13 cellular contexts compared by ENCODE assay signal in the genomic region with DNA sequence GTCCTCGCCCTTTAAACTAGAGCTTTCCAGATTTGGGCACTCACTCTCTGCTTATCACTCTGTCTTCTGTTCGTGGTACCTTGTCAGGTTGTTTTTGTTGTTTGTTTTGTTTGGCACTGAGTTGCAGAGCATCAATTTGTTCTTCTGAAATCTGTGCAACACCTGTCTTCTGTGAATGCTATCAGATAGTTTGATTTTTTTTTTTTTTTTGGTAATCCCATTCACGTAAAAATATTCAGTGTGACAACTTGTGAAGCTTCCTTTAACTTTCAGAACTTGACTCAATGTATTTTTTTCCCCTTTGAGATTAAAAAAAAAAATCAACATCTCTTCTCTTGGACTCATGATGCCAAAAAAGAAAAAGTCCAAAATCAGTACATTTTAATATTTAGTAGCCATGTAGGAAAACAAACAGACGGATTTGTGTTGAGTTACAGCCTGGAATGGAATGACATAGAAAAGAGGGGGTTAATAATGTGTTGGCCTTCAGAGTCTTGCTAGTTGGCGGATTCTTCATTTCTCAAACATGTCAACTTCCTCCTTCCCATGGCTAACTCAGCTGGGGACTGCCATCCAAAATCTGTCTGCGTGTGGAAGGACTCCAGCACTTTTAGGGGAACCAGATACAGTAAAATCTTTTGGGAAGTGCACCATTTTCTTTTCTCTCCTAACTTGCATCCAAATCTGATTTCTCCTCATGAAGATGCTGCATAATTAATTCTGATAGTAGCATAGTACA. TPM values are rescaled to one million over a fixed set of nuclear protein-coding genes. Genes with fewer than 3 reads are reported as not detected.
DNase-seq lines count a peak whose midpoint lies in the region; ATAC-seq, FAIRE-seq and TF ChIP-seq lines count a peak whose summit lies in the region.
"Had no signal": no experiment of that assay in that cellular context is flagged by ENCODE, and none has a peak within 500 bp of the region (broad histone marks: within the 10 kb centered on the region; RNA-seq: fewer than 3 reads in every experiment).

No MANE protein-coding gene starts in this region.

- peaks cover 4% of the 10 kb centered on the region for H3K4me1 ChIP-seq in mucosa of descending colon (ENCODE audit: low read depth)
- H3K4me1 ChIP-seq: SJCRH30 had no signal

- no peak for ATAC-seq in stimulated activated naive CD8-positive, alpha-beta T cell treated with anti-CD3 and anti-CD28 coated beads, Interleukin-15, Interleukin-2, amounts not matched to agents 100 U/mL and 50 U/mL, for 24 hours
- ATAC-seq in naive thymus-derived CD8-positive, alpha-beta T cell = no peak
- ATAC-seq in mucosa of descending colon (no peak), GM18858 (IDR thresholded peaks at IDR 0.05; ENCODE audit: unreplicated experiment) (no peak)

- H3K9me3 Mint-ChIP-seq in stimulated activated naive CD8-positive, alpha-beta T cell treated with anti-CD3 and anti-CD28 coated beads, Interleukin-15, Interleukin-2, amounts not matched to agents 100 ng/mL and 50 ng/mL, for 24 hours = no peaks in the 10 kb centered on the region
- peaks cover 0 to 2% (median 0%) of the 10 kb centered on the region in 9 donors for H3K9me3 Mint-ChIP-seq in naive thymus-derived CD8-positive, alpha-beta T cell

- H3K27me3 Mint-ChIP-seq in stimulated activated naive CD8-positive, alpha-beta T cell treated with anti-CD3 and anti-CD28 coated beads, Interleukin-15, Interleukin-2, amounts not matched to agents 100 ng/mL and 50 ng/mL, for 24 hours = peaks cover 78% of the 10 kb centered on the region
- H3K27me3 Mint-ChIP-seq in naive thymus-derived CD8-positive, alpha-beta T cell = peaks cover 24 to 75% (median 49%) of the 10 kb centered on the region in 5 donors

- peaks cover 10% of the 10 kb centered on the region for H3K4me1 Mint-ChIP-seq in stimulated activated naive CD8-positive, alpha-beta T cell treated with anti-CD3 and anti-CD28 coated beads, Interleukin-15, Interleukin-2, amounts not matched to agents 100 ng/mL and 50 ng/mL, for 24 hours (ENCODE audit: low read depth)
- peaks cover 7 to 19% (median 17%) of the 10 kb centered on the region in 4 donors for H3K4me1 Mint-ChIP-seq in naive thymus-derived CD8-positive, alpha-beta T cell

- H3K36me3 ChIP-seq in bronchial epithelial cell (ENCODE audit: control insufficient read depth, insufficient read depth, low read length) = no peaks in the 10 kb centered on the region
- no peaks in the 10 kb centered on the region for H3K36me3 ChIP-seq in mucosa of descending colon (ENCODE audit: low read depth)
- H3K36me3 ChIP-seq: BLaER1 treated with 17β-estradiol and CSF1 and Interleukin-3, amounts not matched to agents 10 nM and 100 nM; SJCRH30 had no signal

- intact Hi-C loops in mucosa of descending colon (cut with DNase I, micrococcal nuclease) = no loop called here

- peak; percentile 58 for FAIRE-seq in bronchial epithelial cell (lab: Jason Lieb, UNC)
- FAIRE-seq: colon had no signal

- H3K27me3 ChIP-seq in bronchial epithelial cell (ENCODE audit: control insufficient read depth, insufficient read depth, low read length) = peaks cover 25% of the 10 kb centered on the region
- H3K27me3 ChIP-seq: SJCRH30 had no signal

- H3K4me3 ChIP-seq in bronchial epithelial cell (ENCODE audit: low read depth, low read length) (no peak overlapping the region), mucosa of descending colon (no peak overlapping the region)

- TF ChIP-seq CTCF in bronchial epithelial cell (IDR thresholded peaks at IDR 0.05; ENCODE audit: insufficient read depth, low read length, severe bottlenecking) (no peak), mucosa of descending colon (IDR thresholded peaks at IDR 0.05) (no peak)

- peak overlapping the region; percentile 67 for H3K4me3 Mint-ChIP-seq in stimulated activated naive CD8-positive, alpha-beta T cell treated with anti-CD3 and anti-CD28 coated beads, Interleukin-15, Interleukin-2, amounts not matched to agents 100 ng/mL and 50 ng/mL, for 24 hours
- H3K4me3 Mint-ChIP-seq in naive thymus-derived CD8-positive, alpha-beta T cell = peak overlapping the region in 8 of 10 donors; percentile 26 to 85 (median 44)

- POLR2A ChIA-PET in naive thymus-derived CD8-positive, alpha-beta T cell (lab: Charles Lee) = no interaction called here

- DNase-seq in stimulated activated naive CD8-positive, alpha-beta T cell treated with anti-CD3 and anti-CD28 coated beads, Interleukin-15, Interleukin-2, amounts not matched to agents 100 U/mL and 50 U/mL, for 24 hours = no peak
- DNase-seq in bronchial epithelial cell (ENCODE audit: low read depth) (no peak), mucosa of descending colon (no peak), amniotic stem cell (lab: John Stamatoyannopoulos, UW) (no peak), DMS114 treated with DMSO at 0.1 percent for 48 hours (lab: John Stamatoyannopoulos, UW; ENCODE audit: unreplicated experiment) (no peak)
- no peak for DNase-seq in naive thymus-derived CD8-positive, alpha-beta T cell
- DNase-seq: activated CD4-positive, alpha-beta T cell treated with anti-CD3 and anti-CD28 coated beads, Interleukin-2, amount 50 U/mL, for 4 hours; posterior cingulate gyrus; SJCRH30 had no signal

- H3K27ac Mint-ChIP-seq in stimulated activated naive CD8-positive, alpha-beta T cell treated with anti-CD3 and anti-CD28 coated beads, Interleukin-15, Interleukin-2, amounts not matched to agents 100 ng/mL and 50 ng/mL, for 24 hours = no peak overlapping the region
- H3K27ac Mint-ChIP-seq in naive thymus-derived CD8-positive, alpha-beta T cell = no peak overlapping the region

- no peaks in the 10 kb centered on the region for H3K9me3 ChIP-seq in mucosa of descending colon

- H3K36me3 Mint-ChIP-seq in stimulated activated naive CD8-positive, alpha-beta T cell treated with anti-CD3 and anti-CD28 coated beads, Interleukin-15, Interleukin-2, amounts not matched to agents 100 ng/mL and 50 ng/mL, for 24 hours (ENCODE audit: low read depth) = no peaks in the 10 kb centered on the region
- peaks cover 0 to 7% (median 0%) of the 10 kb centered on the region in 3 donors for H3K36me3 Mint-ChIP-seq in naive thymus-derived CD8-positive, alpha-beta T cell

RNA-seq across cellular contexts. Expression of a gene that starts 1.6 kb away (rescaled TPM):
- total RNA-seq in bronchial epithelial cell (0.26 and 0.51 TPM in 2 replicates), mucosa of descending colon (1 to 10 TPM; 1.0 to 3.9 (median 1.2) TPM)
- under 1 TPM; 0.47 to 0.99 TPM for total RNA-seq in naive thymus-derived CD8-positive, alpha-beta T cell
- under 1 TPM in 1 of 3 donors, not detected in 2; 0.11 TPM for polyA plus RNA-seq in naive thymus-derived CD8-positive, alpha-beta T cell
